Comparison of ENCODE assay signal across 19 cellular contexts in genomic region chr3:18245721-18246120, GRCh38.
DNase-seq lines count a peak whose midpoint lies in the region; ATAC-seq and TF ChIP-seq lines count a peak whose summit lies in the region.
"Had no signal": no experiment of that assay in that cellular context is flagged by ENCODE, and none has a peak within 500 bp of the region (broad histone marks: within the 10 kb centered on the region; RNA-seq: fewer than 3 reads in every experiment).

No MANE protein-coding gene starts in this region.

- peaks cover 7% of the 10 kb centered on the region for H3K27me3 Mint-ChIP-seq in T-helper 2 cell treated with Interferon-gamma antibody and Interleukin-4, amounts not matched to agents 5 μg/mL and 100 μg/mL, for 36 hours (ENCODE audit: low read depth)
- H3K27me3 Mint-ChIP-seq in CD8-positive, alpha-beta T cell (ENCODE audit: low read depth): no peaks in the 10 kb centered on the region
- H3K27me3 Mint-ChIP-seq: activated naive CD8-positive, alpha-beta T cell treated with anti-CD3 and anti-CD28 coated beads for 36 hours had no signal

- H3K9me3 Mint-ChIP-seq in T-helper 2 cell treated with Interferon-gamma antibody and Interleukin-4, amounts not matched to agents 5 μg/mL and 100 μg/mL, for 36 hours: no peaks in the 10 kb centered on the region
- no peaks in the 10 kb centered on the region for H3K9me3 Mint-ChIP-seq in CD8-positive, alpha-beta T cell
- H3K9me3 Mint-ChIP-seq: activated naive CD8-positive, alpha-beta T cell treated with anti-CD3 and anti-CD28 coated beads for 36 hours had no signal

- DNase-seq in T-helper 2 cell treated with Interferon-gamma antibody and Interleukin-4, amounts not matched to agents 5 μg/mL and 100 μg/mL, for 36 hours (ENCODE audit: low spot score): peak; percentile 12
- DNase-seq in COR-L47 (lab: John Stamatoyannopoulos, UW): no peak
- DNase-seq in CD8-positive, alpha-beta T cell: no peak
- DNase-seq: activated CD4-positive, alpha-beta T cell treated with anti-CD3 and anti-CD28 coated beads for 48 hours; activated naive CD8-positive, alpha-beta T cell treated with anti-CD3 and anti-CD28 coated beads for 36 hours; activated T-cell treated with anti-CD3 and anti-CD28 coated beads, Interleukin-2, amount 50 U/mL, for 1 hour; dorsolateral prefrontal cortex; erythroblast; GF-D8; left ventricle myocardium superior; NCI-H1930; NCI-H510A; ovary; T-helper 9 cell had no signal

- no peaks in the 10 kb centered on the region for H3K4me1 ChIP-seq in CD8-positive, alpha-beta T cell (ENCODE audit: insufficient read depth, low read length)
- H3K4me1 ChIP-seq: breast epithelium had no signal

- ATAC-seq in GM18868 (IDR thresholded peaks at IDR 0.05; ENCODE audit: unreplicated experiment) (peak; percentile 46), GM21423 (IDR thresholded peaks at IDR 0.05; ENCODE audit: unreplicated experiment) (peak; percentile 55), HG03354 (IDR thresholded peaks at IDR 0.05; ENCODE audit: poor library complexity, severe bottlenecking, unreplicated experiment) (peak; percentile 83), HG02763 (IDR thresholded peaks at IDR 0.05; ENCODE audit: unreplicated experiment) (no peak)
- ATAC-seq in CD8-positive, alpha-beta T cell: no peak
- ATAC-seq: left ventricle myocardium superior had no signal

- no peak for TF ChIP-seq CTCF in CD8-positive, alpha-beta T cell (IDR thresholded peaks at IDR 0.05)

- peaks cover 7% of the 10 kb centered on the region for H3K4me1 Mint-ChIP-seq in T-helper 2 cell treated with Interferon-gamma antibody and Interleukin-4, amounts not matched to agents 5 μg/mL and 100 μg/mL, for 36 hours (ENCODE audit: low read depth)
- H3K4me1 Mint-ChIP-seq in CD8-positive, alpha-beta T cell (ENCODE audit: low read depth): no peaks in the 10 kb centered on the region

- H3K4me3 ChIP-seq in CD8-positive, alpha-beta T cell (ENCODE audit: low read depth, low read length): no peak overlapping the region
- H3K4me3 ChIP-seq: breast epithelium, dorsolateral prefrontal cortex, ovary had no signal

- no peak overlapping the region for H3K4me3 Mint-ChIP-seq in T-helper 2 cell treated with Interferon-gamma antibody and Interleukin-4, amounts not matched to agents 5 μg/mL and 100 μg/mL, for 36 hours
- H3K4me3 Mint-ChIP-seq in CD8-positive, alpha-beta T cell: no peak overlapping the region
- H3K4me3 Mint-ChIP-seq: activated naive CD8-positive, alpha-beta T cell treated with anti-CD3 and anti-CD28 coated beads for 36 hours had no signal

- H3K36me3 ChIP-seq in CD8-positive, alpha-beta T cell (ENCODE audit: insufficient read depth, low read length): no peaks in the 10 kb centered on the region
- H3K36me3 ChIP-seq: breast epithelium, ovary had no signal

- intact Hi-C loops in CD8-positive, alpha-beta T cell (cut with DNase I, micrococcal nuclease): no loop called here

- no peak overlapping the region for H3K27ac ChIP-seq in CD8-positive, alpha-beta T cell (ENCODE audit: low read depth, low read length)
- H3K27ac ChIP-seq: breast epithelium, dorsolateral prefrontal cortex, ovary had no signal

- no peaks in the 10 kb centered on the region for H3K27me3 ChIP-seq in CD8-positive, alpha-beta T cell (ENCODE audit: insufficient read depth, low read length)
- H3K27me3 ChIP-seq: breast epithelium, dorsolateral prefrontal cortex, ovary had no signal

- no peak overlapping the region for H3K27ac Mint-ChIP-seq in T-helper 2 cell treated with Interferon-gamma antibody and Interleukin-4, amounts not matched to agents 5 μg/mL and 100 μg/mL, for 36 hours
- H3K27ac Mint-ChIP-seq in CD8-positive, alpha-beta T cell: no peak overlapping the region
- H3K27ac Mint-ChIP-seq: activated naive CD8-positive, alpha-beta T cell treated with anti-CD3 and anti-CD28 coated beads for 36 hours had no signal

- POLR2A ChIA-PET in CD8-positive, alpha-beta T cell (lab: Charles Lee): no interaction called here

- H3K9me3 ChIP-seq in CD8-positive, alpha-beta T cell (ENCODE audit: low read length): no peaks in the 10 kb centered on the region
- H3K9me3 ChIP-seq: breast epithelium, ovary had no signal

- H3K36me3 Mint-ChIP-seq in T-helper 2 cell treated with Interferon-gamma antibody and Interleukin-4, amounts not matched to agents 5 μg/mL and 100 μg/mL, for 36 hours (ENCODE audit: low read depth): no peaks in the 10 kb centered on the region
- no peaks in the 10 kb centered on the region for H3K36me3 Mint-ChIP-seq in CD8-positive, alpha-beta T cell
- H3K36me3 Mint-ChIP-seq: activated naive CD8-positive, alpha-beta T cell treated with anti-CD3 and anti-CD28 coated beads for 36 hours had no signal

- CTCF ChIA-PET in CD8-positive, alpha-beta T cell (lab: Charles Lee): no interaction called here

Comparison
In these comparisons a context has a peak if more than half of its experiments do, and no peak if none do; other contexts are left out.
1. ATAC-seq: peak in GM18868 (single experiment), GM21423 (single experiment) and HG03354 (single experiment); none in CD8-positive, alpha-beta T cell (single experiment) and HG02763 (single experiment).